24 cellular contexts compared by ENCODE assay signal in the genomic region with DNA sequence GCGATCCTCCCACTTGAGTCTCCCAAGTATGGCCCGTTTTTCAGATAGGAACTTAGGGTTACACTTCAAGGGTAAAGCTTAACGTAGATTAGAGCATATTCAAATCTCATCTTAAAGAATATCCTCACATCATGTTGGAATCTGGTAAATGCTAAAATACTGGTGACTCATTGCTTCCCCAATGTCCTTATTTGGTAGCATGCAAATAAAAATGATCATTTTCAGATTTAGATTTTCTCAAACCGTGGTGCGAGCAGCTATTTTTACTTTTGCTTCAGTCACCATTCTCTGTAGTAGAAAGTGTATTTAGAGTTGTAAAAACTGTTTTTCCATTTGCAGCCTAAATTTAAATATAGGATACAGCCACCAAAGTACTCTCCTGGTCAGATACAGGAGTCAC.
DNase-seq lines count a peak whose midpoint lies in the region; FAIRE-seq and TF ChIP-seq lines count a peak whose summit lies in the region.
"Had no signal": no experiment of that assay in that cellular context is flagged by ENCODE, and none has a peak within 500 bp of the region (broad histone marks: within the 10 kb centered on the region; RNA-seq: fewer than 3 reads in every experiment).

No MANE protein-coding gene starts in this region.

- FAIRE-seq in kidney (lab: Jason Lieb, UNC) (no peak), GM12892 (lab: Jason Lieb, UNC) (no peak)
- FAIRE-seq: frontal cortex, GM12878 had no signal

- TF ChIP-seq CTCF in fibroblast of pulmonary artery (IDR thresholded peaks at IDR 0.05; ENCODE audit: low read length, missing control alignments), result no peak
- TF ChIP-seq CTCF in kidney (IDR thresholded peaks at IDR 0.05; ENCODE audit: borderline replicate concordance, extremely low read depth, insufficient read depth), result no peak

- no peak overlapping the region for H3K27ac ChIP-seq in kidney (ENCODE audit: low read depth in 2 of 2, low read length in 2 of 2)
- H3K27ac ChIP-seq: spleen, upper lobe of right lung had no signal

- H3K4me3 ChIP-seq in fibroblast of pulmonary artery (replicated peaks; ENCODE audit: low read depth, low read length), result no peak overlapping the region
- no peak overlapping the region for H3K4me3 ChIP-seq in kidney (ENCODE audit: low read length in 2 of 2)
- H3K4me3 ChIP-seq: GM12878, spleen, upper lobe of right lung had no signal

- H3K9ac ChIP-seq in kidney (ENCODE audit: low read length in 2 of 2), result no peak overlapping the region

- no peak for TF ChIP-seq POLR2A in GM12892 (IDR thresholded peaks at IDR 0.05; ENCODE audit: low read depth, low read length)

- H3K36me3 ChIP-seq in kidney (ENCODE audit: control insufficient read depth in 1 of 2, insufficient read depth in 2 of 2, low read length in 2 of 2), result no peaks in the 10 kb centered on the region
- H3K36me3 ChIP-seq: spleen, upper lobe of right lung had no signal

- peak; percentile 55 for DNase-seq in EL
- DNase-seq in RPMI7951 (ENCODE audit: low read depth), result peak; percentile 34
- peak; percentile 39 for DNase-seq in fibroblast of pulmonary artery (ENCODE audit: low read depth)
- DNase-seq in superior temporal gyrus (ENCODE audit: extremely low spot score), result peak; percentile 70
- no peak for DNase-seq in NCI-H524 treated with DMSO at 0.1 percent for 48 hours (lab: John Stamatoyannopoulos, UW)
- DNase-seq in kidney, result no peak
- DNase-seq in KG1 (lab: John Stamatoyannopoulos, UW), result no peak
- DNase-seq in GM12892 (ENCODE audit: insufficient read length), result no peak
- DNase-seq: activated CD4-positive, alpha-beta T cell treated with anti-CD3 and anti-CD28 coated beads, Interleukin-2, amount 10 ng/mL, durations not matched to agents 24 days and 14 days; activated naive CD4-positive, alpha-beta T cell treated with anti-CD3 and anti-CD28 coated beads, Interleukin-2, amount 10 ng/mL, durations not matched to agents 7 days and 5 days; aorta; CD8-positive, alpha-beta T cell; kidney glomerular epithelial cell; NCI-H1092; NCI-H1930; NCI-H2227 treated with DMSO at 0.1 percent for 48 hours; NCI-H748 treated with DMSO at 0.1 percent for 48 hours; spleen; stimulated activated CD4-positive, alpha-beta T cell treated with anti-CD3 and anti-CD28 coated beads, Interleukin-4, amount 100 ng/mL, for 4 hours; stimulated activated naive CD8-positive, alpha-beta T cell treated with anti-CD3 and anti-CD28 coated beads, Interleukin-15, amount 100 ng/mL, for 72 hours; T-helper 17 cell; upper lobe of right lung had no signal

- H3K4me1 ChIP-seq in kidney (ENCODE audit: control insufficient read depth in 1 of 2, insufficient read depth in 1 of 2, low read depth in 1 of 2, low read length in 2 of 2), result peaks cover 0 to 3% of the 10 kb centered on the region in 2 donors
- H3K4me1 ChIP-seq: upper lobe of right lung had no signal

- intact Hi-C loops in kidney (cut with DNase I), result loop anchor here (10.0 kb wide), 1 partner anchor 521 kb away; no protein-coding TSS in a partner anchor

- H3K9me3 ChIP-seq in kidney (ENCODE audit: control insufficient read depth in 1 of 2, low read length in 2 of 2), result no peaks in the 10 kb centered on the region
- H3K9me3 ChIP-seq: spleen, upper lobe of right lung had no signal

Comparison
In these comparisons a context has a peak if more than half of its experiments do, and no peak if none do; other contexts are left out.
1. DNase-seq: peak in EL (single experiment), RPMI7951 (single experiment), fibroblast of pulmonary artery (single experiment) and superior temporal gyrus (single experiment); none in NCI-H524 treated with DMSO at 0.1 percent for 48 hours (single experiment), kidney (single experiment), KG1 (single experiment) and GM12892 (single experiment).